Comparison of ENCODE assay signal across 1 cellular context in genomic region chr5:39757121-39757520, GRCh38.
TF ChIP-seq lines count a peak whose summit lies in the region.

No MANE protein-coding gene starts in this region.

TF ChIP-seq in IMR-90, 13 proteins besides CTCF, POLR2A, EP300 and RAD21 (continued from another document):
- TF ChIP-seq, protein P1, sequence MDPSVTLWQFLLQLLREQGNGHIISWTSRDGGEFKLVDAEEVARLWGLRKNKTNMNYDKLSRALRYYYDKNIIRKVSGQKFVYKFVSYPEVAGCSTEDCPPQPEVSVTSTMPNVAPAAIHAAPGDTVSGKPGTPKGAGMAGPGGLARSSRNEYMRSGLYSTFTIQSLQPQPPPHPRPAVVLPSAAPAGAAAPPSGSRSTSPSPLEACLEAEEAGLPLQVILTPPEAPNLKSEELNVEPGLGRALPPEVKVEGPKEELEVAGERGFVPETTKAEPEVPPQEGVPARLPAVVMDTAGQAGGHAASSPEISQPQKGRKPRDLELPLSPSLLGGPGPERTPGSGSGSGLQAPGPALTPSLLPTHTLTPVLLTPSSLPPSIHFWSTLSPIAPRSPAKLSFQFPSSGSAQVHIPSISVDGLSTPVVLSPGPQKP (IDR thresholded peaks at IDR 0.05; ENCODE audit: borderline replicate concordance, low read depth, low read length): no peak
- no peak for TF ChIP-seq CEBPB (IDR thresholded peaks at IDR 0.05; ENCODE audit: low read depth, low read length)
- TF ChIP-seq FOS (IDR thresholded peaks at IDR 0.05; ENCODE audit: low read depth, low read length): no peak
- no peak for TF ChIP-seq CHD1 (IDR thresholded peaks at IDR 0.05; ENCODE audit: low read depth, low read length)
- no peak for TF ChIP-seq NFE2L2 (IDR thresholded peaks at IDR 0.05; ENCODE audit: low read depth, low read length)
- no peak for TF ChIP-seq SMC3 (IDR thresholded peaks at IDR 0.05; ENCODE audit: low read depth, low read length)
- TF ChIP-seq RCOR1 (IDR thresholded peaks at IDR 0.05; ENCODE audit: insufficient replicate concordance, low read length): no peak
- TF ChIP-seq, protein P2, sequence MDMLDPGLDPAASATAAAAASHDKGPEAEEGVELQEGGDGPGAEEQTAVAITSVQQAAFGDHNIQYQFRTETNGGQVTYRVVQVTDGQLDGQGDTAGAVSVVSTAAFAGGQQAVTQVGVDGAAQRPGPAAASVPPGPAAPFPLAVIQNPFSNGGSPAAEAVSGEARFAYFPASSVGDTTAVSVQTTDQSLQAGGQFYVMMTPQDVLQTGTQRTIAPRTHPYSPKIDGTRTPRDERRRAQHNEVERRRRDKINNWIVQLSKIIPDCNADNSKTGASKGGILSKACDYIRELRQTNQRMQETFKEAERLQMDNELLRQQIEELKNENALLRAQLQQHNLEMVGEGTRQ (IDR thresholded peaks at IDR 0.05; ENCODE audit: low read depth, low read length): no peak
- no peak for TF ChIP-seq MAFK (IDR thresholded peaks at IDR 0.05; ENCODE audit: low read depth, low read length)
- no peak for TF ChIP-seq MXI1 (IDR thresholded peaks at IDR 0.05; ENCODE audit: borderline replicate concordance, low read depth, low read length)
- no peak for TF ChIP-seq BHLHE40 (IDR thresholded peaks at IDR 0.05; ENCODE audit: low read depth, low read length)
